21 cellular contexts compared by ENCODE assay signal in genomic region chr14:31180299-31181051, GRCh38. TPM values are rescaled to one million over a fixed set of nuclear protein-coding genes. Genes with fewer than 3 reads are reported as not detected.
A peak's percentile ranks its signal among the peaks of the same experiment; 100 is the strongest.
DNase-seq lines count a peak whose midpoint lies in the region; ATAC-seq, FAIRE-seq and TF ChIP-seq lines count a peak whose summit lies in the region.
"Had no signal": no experiment of that assay in that cellular context is flagged by ENCODE, and none has a peak within 500 bp of the region (broad histone marks: within the 10 kb centered on the region; RNA-seq: fewer than 3 reads in every experiment).

No MANE protein-coding gene starts in this region.

- H3K36me3 ChIP-seq in bronchial epithelial cell (ENCODE audit: control insufficient read depth, insufficient read depth, low read length), result no peaks in the 10 kb centered on the region

- H3K4me3 ChIP-seq in bronchial epithelial cell (ENCODE audit: low read depth, low read length), result no peak overlapping the region
- H3K4me3 ChIP-seq: GM12878 had no signal

- peak overlapping the region; percentile 41 for H3K27ac Mint-ChIP-seq in activated naive CD8-positive, alpha-beta T cell
- no peak overlapping the region for H3K27ac Mint-ChIP-seq in activated naive CD8-positive, alpha-beta T cell treated with anti-CD3 and anti-CD28 coated beads, Interleukin-2, amount 50 U/mL, for 24 hours
- H3K27ac Mint-ChIP-seq in naive B cell, result peak overlapping the region in 4 of 6 donors; percentile 23 to 72 (median 48)

- no peak for ATAC-seq in activated naive CD8-positive, alpha-beta T cell treated with anti-CD3 and anti-CD28 coated beads, Interleukin-2, amount 50 U/mL, for 24 hours
- ATAC-seq in naive B cell (ENCODE audit: low read depth in 2 of 2), result no peak
- no peak for ATAC-seq in activated CD4-positive, CD25-positive, alpha-beta regulatory T cell treated with anti-CD3 and anti-CD28 coated beads, Interleukin-2, amount 50 U/mL, for 24 hours
- ATAC-seq in GM19328 (IDR thresholded peaks at IDR 0.05; ENCODE audit: unreplicated experiment), result no peak
- ATAC-seq: GM12878, Right ventricle myocardium inferior had no signal

- DNase-seq in activated naive CD8-positive, alpha-beta T cell treated with anti-CD3 and anti-CD28 coated beads, Interleukin-2, amount 50 U/mL, for 24 hours, result no peak
- DNase-seq in bronchial epithelial cell (ENCODE audit: low read depth) (peak; percentile 21), naive B cell (no peak), GM12892 (ENCODE audit: insufficient read length) (no peak)
- DNase-seq: CD8-positive, alpha-beta memory T cell; DMS53; EL; GOT3; NCI-H1092 treated with DMSO at 0.1 percent for 48 hours; NCI-H146; NCI-H2029 treated with DMSO at 0.1 percent for 48 hours; NCI-H2171 treated with DMSO at 0.1 percent for 48 hours; NCI-H446 treated with DMSO at 0.1 percent for 48 hours; NCI-H69 had no signal

- no peak overlapping the region for H3K4me3 Mint-ChIP-seq in activated naive CD8-positive, alpha-beta T cell
- H3K4me3 Mint-ChIP-seq in activated naive CD8-positive, alpha-beta T cell treated with anti-CD3 and anti-CD28 coated beads, Interleukin-2, amount 50 U/mL, for 24 hours, result no peak overlapping the region
- no peak overlapping the region for H3K4me3 Mint-ChIP-seq in naive B cell

- H3K27me3 ChIP-seq in bronchial epithelial cell (ENCODE audit: control insufficient read depth, insufficient read depth, low read length), result no peaks in the 10 kb centered on the region

- TF ChIP-seq POLR2A in GM12892 (IDR thresholded peaks at IDR 0.05; ENCODE audit: low read depth, low read length), result no peak

- no peaks in the 10 kb centered on the region for H3K9me3 Mint-ChIP-seq in activated naive CD8-positive, alpha-beta T cell (ENCODE audit: low read depth)
- no peaks in the 10 kb centered on the region for H3K9me3 Mint-ChIP-seq in activated naive CD8-positive, alpha-beta T cell treated with anti-CD3 and anti-CD28 coated beads, Interleukin-2, amount 50 U/mL, for 24 hours
- H3K9me3 Mint-ChIP-seq in naive B cell, result no peaks in the 10 kb centered on the region
- H3K9me3 Mint-ChIP-seq: CD8-positive, alpha-beta memory T cell had no signal

- H3K27me3 Mint-ChIP-seq in activated naive CD8-positive, alpha-beta T cell, result no peaks in the 10 kb centered on the region
- H3K27me3 Mint-ChIP-seq in activated naive CD8-positive, alpha-beta T cell treated with anti-CD3 and anti-CD28 coated beads, Interleukin-2, amount 50 U/mL, for 24 hours, result no peaks in the 10 kb centered on the region
- no peaks in the 10 kb centered on the region for H3K27me3 Mint-ChIP-seq in naive B cell

- peaks cover 15% of the 10 kb centered on the region for H3K4me1 Mint-ChIP-seq in activated naive CD8-positive, alpha-beta T cell (ENCODE audit: low read depth)
- peaks cover 5% of the 10 kb centered on the region for H3K4me1 Mint-ChIP-seq in activated naive CD8-positive, alpha-beta T cell treated with anti-CD3 and anti-CD28 coated beads, Interleukin-2, amount 50 U/mL, for 24 hours
- H3K4me1 Mint-ChIP-seq in naive B cell, result peaks cover 0 to 21% (median 11%) of the 10 kb centered on the region in 3 donors

- FAIRE-seq in bronchial epithelial cell (lab: Jason Lieb, UNC) (no peak), GM12892 (lab: Jason Lieb, UNC) (no peak)
- FAIRE-seq: GM12878, GM18507, RCC 7860 had no signal

- TF ChIP-seq CTCF in bronchial epithelial cell (IDR thresholded peaks at IDR 0.05; ENCODE audit: insufficient read depth, low read length, severe bottlenecking), result no peak

- peaks cover 2% of the 10 kb centered on the region for H3K36me3 Mint-ChIP-seq in activated naive CD8-positive, alpha-beta T cell
- peaks cover 15% of the 10 kb centered on the region for H3K36me3 Mint-ChIP-seq in activated naive CD8-positive, alpha-beta T cell treated with anti-CD3 and anti-CD28 coated beads, Interleukin-2, amount 50 U/mL, for 24 hours (ENCODE audit: low read depth)
- H3K36me3 Mint-ChIP-seq in naive B cell, result peaks cover 0 to 7% of the 10 kb centered on the region in 2 donors

RNA-seq across cellular contexts. Expression of gene HECTD1, which starts 27.1 kb away (rescaled TPM):
- total RNA-seq in bronchial epithelial cell, result 291 and 353 TPM in 2 replicates
- 10 to 100 TPM; 14.5 to 42.7 (median 35.0) TPM for polyA plus RNA-seq in naive B cell (ENCODE audit: low read depth in 6 of 6)
- polyA plus RNA-seq in GM12892 (2012; ENCODE audit: missing spikeins), result 50.8 TPM
